In the genomic region with DNA sequence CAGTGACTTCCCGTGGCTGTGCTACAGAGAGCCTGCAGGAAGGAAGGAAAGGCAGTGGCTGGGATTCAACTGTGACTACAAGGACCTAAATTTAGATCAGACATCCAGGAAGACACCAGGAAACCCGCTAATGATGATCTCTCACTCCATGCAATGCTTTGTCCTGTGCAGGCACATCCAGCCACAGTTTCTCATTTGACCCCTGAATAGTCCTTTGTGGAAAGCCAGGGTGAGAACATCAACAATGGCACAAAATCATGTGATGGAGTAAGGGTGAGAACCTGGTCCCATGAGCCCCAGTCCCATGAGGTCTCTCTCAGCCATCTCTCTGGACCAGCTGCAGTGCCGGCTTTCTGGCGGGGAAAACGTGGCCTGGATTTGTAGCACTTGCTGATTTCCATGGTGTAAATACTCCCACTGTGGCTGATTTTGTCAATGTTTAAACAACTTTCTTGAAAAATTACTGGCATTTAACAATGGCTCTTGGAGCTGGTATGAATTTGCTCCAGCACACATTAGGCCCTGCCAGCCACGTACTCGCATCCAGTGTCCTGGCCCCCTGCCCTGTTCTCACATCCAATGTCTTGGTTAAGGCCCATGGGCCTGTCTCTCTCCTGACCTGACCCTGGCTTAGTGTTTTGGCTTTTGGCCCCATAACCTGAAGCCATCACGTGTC, we compare ENCODE assay signal across 12 cellular contexts.
A peak's percentile ranks its signal among the peaks of the same experiment; 100 is the strongest.
DNase-seq lines count a peak whose midpoint lies in the region; ATAC-seq and TF ChIP-seq lines count a peak whose summit lies in the region.
"Had no signal": no experiment of that assay in that cellular context is flagged by ENCODE, and none has a peak within 500 bp of the region (broad histone marks: within the 10 kb centered on the region; RNA-seq: fewer than 3 reads in every experiment).

No MANE protein-coding gene starts in this region.

- H3K4me1 Mint-ChIP-seq in neural crest cell = peaks cover 29% of the 10 kb centered on the region
- H3K4me1 Mint-ChIP-seq in activated T-cell treated with anti-CD3 and anti-CD28 coated beads, Interleukin-2, amount 50 U/mL, for 72 hours (ENCODE audit: low read depth) = peaks cover 10% of the 10 kb centered on the region

- H3K27me3 Mint-ChIP-seq in neural crest cell (ENCODE audit: low read depth) = no peaks in the 10 kb centered on the region
- H3K27me3 Mint-ChIP-seq in activated T-cell treated with anti-CD3 and anti-CD28 coated beads, Interleukin-2, amount 50 U/mL, for 72 hours (ENCODE audit: low read depth) = no peaks in the 10 kb centered on the region

- H3K36me3 Mint-ChIP-seq in neural crest cell (ENCODE audit: low read depth) = no peaks in the 10 kb centered on the region
- H3K36me3 Mint-ChIP-seq in activated T-cell treated with anti-CD3 and anti-CD28 coated beads, Interleukin-2, amount 50 U/mL, for 72 hours (ENCODE audit: insufficient read depth in 2 of 2) = no peaks in the 10 kb centered on the region

- peaks cover 3% of the 10 kb centered on the region for H3K9me3 Mint-ChIP-seq in neural crest cell
- H3K9me3 Mint-ChIP-seq in activated T-cell treated with anti-CD3 and anti-CD28 coated beads, Interleukin-2, amount 50 U/mL, for 72 hours = no peaks in the 10 kb centered on the region

- DNase-seq in AG08395 (ENCODE audit: low spot score) = peak; percentile 58
- DNase-seq in foreskin melanocyte = peak; percentile 57
- DNase-seq in neural crest cell (ENCODE audit: low read depth, low spot score) = no peak
- DNase-seq in NCI-H2107 treated with DMSO at 0.1 percent for 48 hours (lab: John Stamatoyannopoulos, UW; ENCODE audit: unreplicated experiment) = no peak
- no peak for DNase-seq in activated T-cell treated with anti-CD3 and anti-CD28 coated beads, Interleukin-2, amount 50 U/mL, for 72 hours
- DNase-seq: cortex of kidney, GOT3 had no signal

- no peak overlapping the region for H3K4me3 Mint-ChIP-seq in neural crest cell
- no peak overlapping the region for H3K4me3 Mint-ChIP-seq in activated T-cell treated with anti-CD3 and anti-CD28 coated beads, Interleukin-2, amount 50 U/mL, for 72 hours

- H3K27ac Mint-ChIP-seq in neural crest cell (ENCODE audit: unreplicated experiment) = peak overlapping the region; percentile 35
- H3K27ac Mint-ChIP-seq in activated T-cell treated with anti-CD3 and anti-CD28 coated beads, Interleukin-2, amount 50 U/mL, for 72 hours = no peak overlapping the region

- TF ChIP-seq CTCF in neural crest cell (conservative IDR thresholded peaks at IDR 0.05) = no peak

- ATAC-seq in SK-N-SH treated with all-trans-retinoic acid at 6 μM for 48 hours (peak; percentile 11; the same call in 1 of the 3 replicates), HG03442 (IDR thresholded peaks at IDR 0.05; ENCODE audit: unreplicated experiment) (no peak), GM18517 (IDR thresholded peaks at IDR 0.05; ENCODE audit: unreplicated experiment) (no peak)
- no peak for ATAC-seq in activated T-cell treated with anti-CD3 and anti-CD28 coated beads, Interleukin-2, amount 50 U/mL, for 72 hours (replicated peaks in 1 of 2)
- ATAC-seq: A549, K562 had no signal

TF ChIP-seq in SK-N-SH treated with all-trans-retinoic acid at 6 μM for 48 hours, 23 proteins besides CTCF, POLR2A, EP300 and RAD21:
- TF ChIP-seq TCF4 (CRISPR knock-in tag; IDR thresholded peaks at IDR 0.05; ENCODE audit: borderline replicate concordance) (no peak), ZNF8 (CRISPR knock-in tag; IDR thresholded peaks at IDR 0.05) (no peak)
- TF ChIP-seq, protein P1, sequence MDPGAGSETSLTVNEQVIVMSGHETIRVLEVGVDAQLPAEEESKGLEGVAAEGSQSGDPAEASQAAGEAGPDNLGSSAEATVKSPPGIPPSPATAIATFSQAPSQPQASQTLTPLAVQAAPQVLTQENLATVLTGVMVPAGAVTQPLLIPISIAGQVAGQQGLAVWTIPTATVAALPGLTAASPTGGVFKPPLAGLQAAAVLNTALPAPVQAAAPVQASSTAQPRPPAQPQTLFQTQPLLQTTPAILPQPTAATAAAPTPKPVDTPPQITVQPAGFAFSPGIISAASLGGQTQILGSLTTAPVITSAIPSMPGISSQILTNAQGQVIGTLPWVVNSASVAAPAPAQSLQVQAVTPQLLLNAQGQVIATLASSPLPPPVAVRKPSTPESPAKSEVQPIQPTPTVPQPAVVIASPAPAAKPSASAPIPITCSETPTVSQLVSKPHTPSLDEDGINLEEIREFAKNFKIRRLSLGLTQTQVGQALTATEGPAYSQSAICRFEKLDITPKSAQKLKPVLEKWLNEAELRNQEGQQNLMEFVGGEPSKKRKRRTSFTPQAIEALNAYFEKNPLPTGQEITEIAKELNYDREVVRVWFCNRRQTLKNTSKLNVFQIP (CRISPR knock-in tag; IDR thresholded peaks at IDR 0.05; ENCODE audit: borderline replicate concordance, low read depth) = no peak
- TF ChIP-seq, protein P2, sequence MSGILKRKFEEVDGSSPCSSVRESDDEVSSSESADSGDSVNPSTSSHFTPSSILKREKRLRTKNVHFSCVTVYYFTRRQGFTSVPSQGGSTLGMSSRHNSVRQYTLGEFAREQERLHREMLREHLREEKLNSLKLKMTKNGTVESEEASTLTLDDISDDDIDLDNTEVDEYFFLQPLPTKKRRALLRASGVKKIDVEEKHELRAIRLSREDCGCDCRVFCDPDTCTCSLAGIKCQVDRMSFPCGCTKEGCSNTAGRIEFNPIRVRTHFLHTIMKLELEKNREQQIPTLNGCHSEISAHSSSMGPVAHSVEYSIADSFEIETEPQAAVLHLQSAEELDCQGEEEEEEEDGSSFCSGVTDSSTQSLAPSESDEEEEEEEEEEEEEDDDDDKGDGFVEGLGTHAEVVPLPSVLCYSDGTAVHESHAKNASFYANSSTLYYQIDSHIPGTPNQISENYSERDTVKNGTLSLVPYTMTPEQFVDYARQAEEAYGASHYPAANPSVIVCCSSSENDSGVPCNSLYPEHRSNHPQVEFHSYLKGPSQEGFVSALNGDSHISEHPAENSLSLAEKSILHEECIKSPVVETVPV (CRISPR knock-in tag; IDR thresholded peaks at IDR 0.05) = no peak

Comparison
In these comparisons a context has a peak if more than half of its experiments do, and no peak if none do; other contexts are left out.
1. DNase-seq: peak in AG08395 (single experiment) and foreskin melanocyte (single experiment); none in neural crest cell (single experiment), NCI-H2107 treated with DMSO at 0.1 percent for 48 hours (single experiment) and activated T-cell treated with anti-CD3 and anti-CD28 coated beads, Interleukin-2, amount 50 U/mL, for 72 hours (0 of 2).